ENCODE assay signal across 8 cellular contexts in the genomic region with DNA sequence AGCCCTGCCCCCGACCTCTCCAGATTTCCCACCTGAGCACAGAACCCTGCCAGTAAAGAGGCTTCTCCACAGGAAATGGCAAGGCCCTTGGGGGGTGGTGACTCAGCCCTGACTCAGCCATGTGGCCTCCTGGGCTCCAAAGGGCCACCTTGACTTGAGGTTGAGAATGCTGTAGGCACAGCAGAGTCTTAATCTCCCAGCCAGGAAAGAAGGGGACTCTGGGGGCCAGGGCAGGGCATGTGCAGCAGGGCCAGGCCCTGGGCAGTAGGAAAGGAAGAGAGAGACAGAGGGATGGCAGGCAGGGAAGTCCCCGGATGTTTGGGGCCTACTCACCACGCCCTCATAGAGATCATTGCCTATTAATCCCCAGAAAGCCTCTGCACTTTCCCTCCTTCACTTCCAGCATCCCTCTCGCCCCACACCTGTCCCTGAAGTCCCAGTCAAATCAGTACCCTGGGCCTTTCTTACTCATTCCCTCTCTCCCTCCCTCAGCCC. TPM values are rescaled to one million over a fixed set of nuclear protein-coding genes. Genes with fewer than 3 reads are reported as not detected.
DNase-seq lines count a peak whose midpoint lies in the region; ATAC-seq and TF ChIP-seq lines count a peak whose summit lies in the region.

No MANE protein-coding gene starts in this region.

- peaks cover 23 to 77% (median 61%) of the 10 kb centered on the region in 3 donors for H3K4me1 ChIP-seq in esophagus squamous epithelium
- H3K4me1 ChIP-seq in aorta (ENCODE audit: control insufficient read depth in 1 of 2, insufficient read depth in 2 of 2, low read length in 2 of 2) = no peaks in the 10 kb centered on the region

- DNase-seq in activated gamma-delta T cell treated with Interleukin-2 at 50 U/mL for 16 hours (peak; percentile 30), activated gamma-delta T cell (lab: John Stamatoyannopoulos, UW) (no peak), esophagus squamous epithelium (lab: John Stamatoyannopoulos, UW) (no peak), aorta (no peak), DMS 273 (lab: John Stamatoyannopoulos, UW; ENCODE audit: unreplicated experiment) (no peak), dorsolateral prefrontal cortex (no peak)
- peak; percentile 55 to 67 for DNase-seq in activated CD4-positive, alpha-beta T cell treated with anti-CD3 and anti-CD28 coated beads for 4 hours
- peak; percentile 41 to 79 (median 78) for DNase-seq in stimulated activated CD4-positive, alpha-beta T cell treated with anti-CD3 and anti-CD28 coated beads, TNF-alpha, amount 100 ng/mL, for 48 hours (ENCODE audit: low read depth in 3 of 3)

- H3K4me3 ChIP-seq in esophagus squamous epithelium (no peak overlapping the region), aorta (ENCODE audit: low read length in 2 of 2) (no peak overlapping the region), dorsolateral prefrontal cortex (no peak overlapping the region)

- WGBS in esophagus squamous epithelium, 2 donors = 35 to 43% methylated on average over 3 to 4 of the region's 4 CpGs
- WGBS in aorta, 2 donors = 81 to 86% methylated on average over 4 of the region's 4 CpGs

- H3K27ac ChIP-seq in esophagus squamous epithelium (peak overlapping the region; percentile 46 to 67 (median 60)), aorta (ENCODE audit: low read depth in 1 of 2, low read length in 2 of 2) (no peak overlapping the region), dorsolateral prefrontal cortex (no peak overlapping the region)

- H3K27me3 ChIP-seq in esophagus squamous epithelium (no peaks in the 10 kb centered on the region), aorta (ENCODE audit: control insufficient read depth in 1 of 2, insufficient read depth in 2 of 2, low read length in 1 of 2) (no peaks in the 10 kb centered on the region), dorsolateral prefrontal cortex (no peaks in the 10 kb centered on the region)

- intact Hi-C loops in esophagus squamous epithelium (cut with DNase I) (no loop called here), aorta (cut with DNase I) (no loop called here), dorsolateral prefrontal cortex (cut with DNase I) (no loop called here)

- H3K9me3 ChIP-seq in esophagus squamous epithelium (no peaks in the 10 kb centered on the region), aorta (ENCODE audit: control insufficient read depth, low read length) (no peaks in the 10 kb centered on the region)

- no peak for TF ChIP-seq CTCF in esophagus squamous epithelium (IDR thresholded peaks at IDR 0.05)
- TF ChIP-seq CTCF in dorsolateral prefrontal cortex (IDR thresholded peaks at IDR 0.05 in 54 of 56, conservative IDR thresholded peaks at IDR 0.05 in 2 of 56; ENCODE audit: low read depth in 1 of 56, partially characterized antibody in 56 of 56) = no peak

- no peak for TF ChIP-seq POLR2A in esophagus squamous epithelium (IDR thresholded peaks at IDR 0.05)

- no peak for ATAC-seq in aorta (ENCODE audit: low FRiP score)

- no peaks in the 10 kb centered on the region for H3K36me3 ChIP-seq in esophagus squamous epithelium
- H3K36me3 ChIP-seq in aorta (ENCODE audit: control insufficient read depth in 1 of 2, insufficient read depth in 2 of 2, low read length in 1 of 2) = no peaks in the 10 kb centered on the region

RNA-seq across cellular contexts. Expression of gene ITGA3, which starts 4.8 kb away (rescaled TPM):
- 10 to 100 TPM; 44.4 to 86.3 (median 77.0) TPM for total RNA-seq in esophagus squamous epithelium
- 100 to 1,000 TPM; 113 to 150 TPM for total RNA-seq in aorta
- polyA plus RNA-seq in aorta = 100 to 1,000 TPM in 1 of 2 donors, 10 to 100 TPM in 1; 48.1 to 159 TPM
- total RNA-seq in dorsolateral prefrontal cortex = 10 to 100 TPM; 12.7 to 53.3 (median 33.2) TPM

RNA-seq across cellular contexts. Expression of gene PDK2, which starts 44.0 kb away (rescaled TPM):
- total RNA-seq in esophagus squamous epithelium (10 to 100 TPM in 3 of 4 donors, 1 to 10 TPM in 1; 5.2 to 20.2 (median 12.8) TPM), aorta (10 to 100 TPM; 39.4 to 42.8 TPM), dorsolateral prefrontal cortex (100 to 1,000 TPM in 115 of 120 experiments, 10 to 100 TPM in 5; 87.1 to 176 (median 131) TPM)
- 10 to 100 TPM; 15.0 to 45.8 TPM for polyA plus RNA-seq in aorta

RNA-seq across cellular contexts. Expression of gene DLX3, which starts 56.1 kb away (rescaled TPM):
- total RNA-seq in esophagus squamous epithelium (1 to 10 TPM in 3 of 4 donors, under 1 TPM in 1; 0.76 to 2.0 (median 1.4) TPM), aorta (1 to 10 TPM in 1 of 2 donors, under 1 TPM in 1; 0.18 to 1.3 TPM), dorsolateral prefrontal cortex (under 1 TPM in 49 of 120 experiments, not detected in 71; 0.14 to 0.93 (median 0.37) TPM)
- polyA plus RNA-seq in aorta = 1 to 10 TPM in 1 of 2 donors, under 1 TPM in 1; 0.41 to 1.0 TPM

Comparison
In these comparisons a context has a peak if more than half of its experiments do, and no peak if none do; other contexts are left out.
1. DNase-seq: peak in activated gamma-delta T cell treated with Interleukin-2 at 50 U/mL for 16 hours (single experiment), activated CD4-positive, alpha-beta T cell treated with anti-CD3 and anti-CD28 coated beads for 4 hours (2 of 2) and stimulated activated CD4-positive, alpha-beta T cell treated with anti-CD3 and anti-CD28 coated beads, TNF-alpha, amount 100 ng/mL, for 48 hours (3 of 3); none in activated gamma-delta T cell (single experiment), esophagus squamous epithelium (single experiment), aorta (0 of 2), DMS 273 (single experiment) and dorsolateral prefrontal cortex (0 of 10).
2. H3K27ac ChIP-seq: peak in esophagus squamous epithelium (4 of 4); none in aorta (0 of 2) and dorsolateral prefrontal cortex (0 of 59).